ENCODE assay signal across 8 cellular contexts in genomic region chr5:131382407-131383395, GRCh38.
DNase-seq lines count a peak whose midpoint lies in the region; ATAC-seq, FAIRE-seq and TF ChIP-seq lines count a peak whose summit lies in the region.

No MANE protein-coding gene starts in this region.

- in situ Hi-C loops in ACHN (cut with HindIII; ENCODE audit: low pct_ligation_motif_present, low pct_unique_long_range_greater_than_20kb, low sequenced_read_pairs): no loop called here
- in situ Hi-C loops in HAP-1 (cut with MboI; ENCODE audit: low sequenced_read_pairs): loop anchor here (25.0 kb wide), 1 partner anchor 220 kb away; the partner anchor contains the start of genes HINT1 and LYRM7
- in situ Hi-C loops in T47D (cut with HindIII; ENCODE audit: low pct_unique_long_range_greater_than_20kb, low sequenced_read_pairs): no loop called here

- peak overlapping the region; percentile 32; the same call in 1 of the 2 replicates for H3K4me3 ChIP-seq in GM08714 (ENCODE audit: low read length)
- no peak overlapping the region for H3K4me3 ChIP-seq in HAP-1
- H3K4me3 ChIP-seq in right lobe of liver: no peak overlapping the region

- FAIRE-seq in frontal cortex (lab: Jason Lieb, UNC): no peak

- ATAC-seq in right lobe of liver: peak; percentile 34 to 59 (median 54)

- H3K9me3 ChIP-seq in HAP-1: no peaks in the 10 kb centered on the region
- H3K9me3 ChIP-seq in right lobe of liver: no peaks in the 10 kb centered on the region

- H3K27me3 ChIP-seq in HAP-1 (ENCODE audit: low read depth) (no peaks in the 10 kb centered on the region), right lobe of liver (no peaks in the 10 kb centered on the region)

- TF ChIP-seq CTCF in right lobe of liver (IDR thresholded peaks at IDR 0.05): peak; percentile 20 to 40 (median 32)

- DNase-seq in ACHN (peak; percentile 74), HAP-1 (ENCODE audit: low spot score in 2 of 2) (peak; percentile 51 to 71), Kasumi-1 (lab: John Stamatoyannopoulos, UW) (peak; percentile 90 to 93), SIG-M5 treated with dmso at 0.1 percent for 504 hours (lab: John Stamatoyannopoulos, UW; ENCODE audit: unreplicated experiment) (peak; percentile 82), T47D (ENCODE audit: low read depth in 1 of 2, low spot score in 1 of 2) (peak; percentile 27 to 81), right lobe of liver (no peak), frontal cortex (ENCODE audit: low spot score in 2 of 2) (no peak)

- no peak overlapping the region for H3K27ac ChIP-seq in right lobe of liver

- TF ChIP-seq POLR2A in right lobe of liver (IDR thresholded peaks at IDR 0.05): no peak

- no peaks in the 10 kb centered on the region for H3K36me3 ChIP-seq in HAP-1 (replicated peaks)
- no peaks in the 10 kb centered on the region for H3K36me3 ChIP-seq in right lobe of liver

- 47% methylated on average over 2 of the region's 3 CpGs for WGBS in right lobe of liver (ENCODE audit: insufficient coverage, low coverage, low lambda C conversion rate, missing lambda C conversion rate)

- no peaks in the 10 kb centered on the region; the same call in 1 of the 2 replicates for H3K4me1 ChIP-seq in HAP-1
- H3K4me1 ChIP-seq in right lobe of liver: peaks cover 0 to 42% (median 10%) of the 10 kb centered on the region in 4 donors

- intact Hi-C loops in right lobe of liver (cut with DNase I): no loop called here

Comparison
In these comparisons a context has a peak if more than half of its experiments do, and no peak if none do; other contexts are left out.
1. DNase-seq: peak in ACHN (single experiment), HAP-1 (2 of 2), Kasumi-1 (2 of 2), SIG-M5 treated with dmso at 0.1 percent for 504 hours (single experiment) and T47D (2 of 2); none in right lobe of liver (0 of 3) and frontal cortex (0 of 2).